In genomic region chr4:10965196-10965595, GRCh38 we compare ENCODE assay signal across 14 cellular contexts.
"Had no signal": no experiment of that assay in that cellular context is flagged by ENCODE, and none has a peak within 500 bp of the region (broad histone marks: within the 10 kb centered on the region; RNA-seq: fewer than 3 reads in every experiment).

No MANE protein-coding gene starts in this region.

- H3K4me3 ChIP-seq: ascending aorta, pancreas, stomach, uterus had no signal

- ATAC-seq: activated CD4-positive, alpha-beta T cell treated with anti-CD3 and anti-CD28 coated beads for 36 hours; pancreas had no signal

- H3K4me3 Mint-ChIP-seq: activated CD4-positive, alpha-beta memory T cell treated with anti-CD3 and anti-CD28 coated beads, Interleukin-2, amount 10 ng/mL, durations not matched to agents 7 days and 5 days; activated CD4-positive, alpha-beta T cell treated with anti-CD3 and anti-CD28 coated beads for 36 hours; activated naive CD8-positive, alpha-beta T cell treated with anti-CD3 and anti-CD28 coated beads, Interleukin-2, amount 10 ng/mL, durations not matched to agents 7 days and 5 days; nephron progenitor cell had no signal

- H3K27ac Mint-ChIP-seq: activated CD4-positive, alpha-beta memory T cell treated with anti-CD3 and anti-CD28 coated beads, Interleukin-2, amount 10 ng/mL, durations not matched to agents 7 days and 5 days; activated CD4-positive, alpha-beta T cell treated with anti-CD3 and anti-CD28 coated beads for 36 hours; activated naive CD8-positive, alpha-beta T cell treated with anti-CD3 and anti-CD28 coated beads, Interleukin-2, amount 10 ng/mL, durations not matched to agents 7 days and 5 days; nephron progenitor cell had no signal

- H3K27me3 Mint-ChIP-seq: activated CD4-positive, alpha-beta memory T cell treated with anti-CD3 and anti-CD28 coated beads, Interleukin-2, amount 10 ng/mL, durations not matched to agents 7 days and 5 days; activated CD4-positive, alpha-beta T cell treated with anti-CD3 and anti-CD28 coated beads for 36 hours had no signal

- H3K36me3 Mint-ChIP-seq: activated naive CD8-positive, alpha-beta T cell treated with anti-CD3 and anti-CD28 coated beads, Interleukin-2, amount 10 ng/mL, durations not matched to agents 7 days and 5 days had no signal

- H3K4me1 Mint-ChIP-seq: activated CD4-positive, alpha-beta memory T cell treated with anti-CD3 and anti-CD28 coated beads, Interleukin-2, amount 10 ng/mL, durations not matched to agents 7 days and 5 days; activated CD4-positive, alpha-beta T cell treated with anti-CD3 and anti-CD28 coated beads for 36 hours; activated naive CD8-positive, alpha-beta T cell treated with anti-CD3 and anti-CD28 coated beads, Interleukin-2, amount 10 ng/mL, durations not matched to agents 7 days and 5 days had no signal

- DNase-seq: activated CD4-positive, alpha-beta memory T cell treated with anti-CD3 and anti-CD28 coated beads, Interleukin-2, amount 10 ng/mL, durations not matched to agents 7 days and 5 days; activated CD4-positive, alpha-beta T cell treated with anti-CD3 and anti-CD28 coated beads for 36 hours; activated gamma-delta T cell treated with Interleukin-2 at 50 U/mL for 16 hours; activated naive CD8-positive, alpha-beta T cell treated with anti-CD3 and anti-CD28 coated beads, Interleukin-2, amount 10 ng/mL, durations not matched to agents 7 days and 5 days; activated T-cell treated with anti-CD3 and anti-CD28 coated beads, Interleukin-2, amount 50 U/mL, for 48 hours; caudate nucleus; cortex of kidney; effector memory CD4-positive, alpha-beta T cell; nephron progenitor cell; pancreas; stimulated activated CD4-positive, alpha-beta T cell treated with anti-CD3 and anti-CD28 coated beads, Interleukin-4, amount 100 ng/mL, for 4 hours; stomach; uterus had no signal
